In the genomic region with DNA sequence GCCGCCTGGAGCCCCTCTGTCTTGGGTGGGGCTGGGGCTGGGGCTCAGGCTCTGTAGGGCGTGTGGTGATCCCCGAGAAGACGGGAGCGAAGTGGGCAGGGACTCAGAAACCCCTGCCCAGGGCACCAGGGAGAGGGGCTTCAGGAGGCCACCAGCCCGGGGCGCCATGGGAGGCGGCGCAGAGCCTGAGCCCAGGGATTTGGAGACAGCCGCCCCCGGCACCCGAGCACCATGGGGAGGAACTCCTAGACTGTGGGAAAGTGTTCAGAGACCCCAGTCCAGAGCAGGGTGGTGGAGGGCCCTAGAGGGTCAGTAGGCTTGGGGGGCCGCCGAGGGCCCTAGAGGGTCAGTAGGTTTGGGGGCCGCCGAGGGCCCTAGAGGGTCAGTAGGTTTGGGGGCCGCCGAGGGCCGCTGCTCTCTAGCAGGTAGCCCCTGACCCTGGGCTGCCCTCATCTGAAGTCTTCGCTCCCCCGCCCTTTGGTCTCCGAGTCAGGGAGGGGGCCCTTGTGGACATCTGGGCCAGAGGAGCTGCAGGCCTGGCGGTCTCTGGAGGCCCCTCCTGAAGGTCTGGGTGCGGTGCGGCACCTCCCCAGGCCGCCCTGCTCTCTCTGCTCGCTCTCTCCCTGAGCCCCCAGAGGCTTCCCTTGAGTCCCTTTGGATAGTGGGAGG, we compare ENCODE assay signal across 1 cellular context.
A peak's percentile ranks its signal among the peaks of the same experiment; 100 is the strongest.
TF ChIP-seq lines count a peak whose summit lies in the region.

No MANE protein-coding gene starts in this region.

TF ChIP-seq in HEK293, 187 proteins besides CTCF, POLR2A, EP300 and RAD21 (continued from another document):
- TF ChIP-seq, protein P1, sequence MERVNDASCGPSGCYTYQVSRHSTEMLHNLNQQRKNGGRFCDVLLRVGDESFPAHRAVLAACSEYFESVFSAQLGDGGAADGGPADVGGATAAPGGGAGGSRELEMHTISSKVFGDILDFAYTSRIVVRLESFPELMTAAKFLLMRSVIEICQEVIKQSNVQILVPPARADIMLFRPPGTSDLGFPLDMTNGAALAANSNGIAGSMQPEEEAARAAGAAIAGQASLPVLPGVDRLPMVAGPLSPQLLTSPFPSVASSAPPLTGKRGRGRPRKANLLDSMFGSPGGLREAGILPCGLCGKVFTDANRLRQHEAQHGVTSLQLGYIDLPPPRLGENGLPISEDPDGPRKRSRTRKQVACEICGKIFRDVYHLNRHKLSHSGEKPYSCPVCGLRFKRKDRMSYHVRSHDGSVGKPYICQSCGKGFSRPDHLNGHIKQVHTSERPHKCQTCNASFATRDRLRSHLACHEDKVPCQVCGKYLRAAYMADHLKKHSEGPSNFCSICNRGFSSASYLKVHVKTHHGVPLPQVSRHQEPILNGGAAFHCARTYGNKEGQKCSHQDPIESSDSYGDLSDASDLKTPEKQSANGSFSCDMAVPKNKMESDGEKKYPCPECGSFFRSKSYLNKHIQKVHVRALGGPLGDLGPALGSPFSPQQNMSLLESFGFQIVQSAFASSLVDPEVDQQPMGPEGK (tag by site-specific recombination; IDR thresholded peaks at IDR 0.05) = peak; percentile 14; the same call in 1 of the 2 replicates
TF ChIP-seq in HEK293: peak in this region for 3.
